13 cellular contexts compared by ENCODE assay signal in genomic region chr1:41617336-41617735, GRCh38.
"Had no signal": no experiment of that assay in that cellular context is flagged by ENCODE, and none has a peak within 500 bp of the region (broad histone marks: within the 10 kb centered on the region; RNA-seq: fewer than 3 reads in every experiment).

No MANE protein-coding gene starts in this region.

- H3K27ac ChIP-seq: foreskin keratinocyte, SJCRH30, WERI-Rb-1 had no signal

- H3K4me3 ChIP-seq: SJCRH30 had no signal

- H3K36me3 ChIP-seq: SJCRH30, WERI-Rb-1 had no signal

- H3K9me3 Mint-ChIP-seq: memory B cell; stimulated activated memory B cell treated with anti-CD40 and anti-IgM and Interleukin-4, amounts not matched to agents 10 μg/mL and 1 μg/mL and 100 μg/mL, for 72 hours; T-cell; T-helper 2 cell treated with Interferon-gamma antibody and Interleukin-4, amounts not matched to agents 5 μg/mL and 100 μg/mL, for 36 hours had no signal

- DNase-seq: activated CD4-positive, CD25-positive, alpha-beta regulatory T cell treated with anti-CD3 and anti-CD28 coated beads, Interleukin-2, amount 50 U/mL, for 72 hours; activated naive CD4-positive, alpha-beta T cell treated with Interleukin-2 at 50 U/mL for 16 hours; activated T-cell treated with anti-CD3 and anti-CD28 coated beads, Interleukin-2, amount 50 U/mL, for 48 hours; cortex of kidney; foreskin keratinocyte; small intestine; stimulated activated CD4-positive, alpha-beta T cell treated with anti-CD3 and anti-CD28 coated beads, Interleukin-15, amount 100 ng/mL, for 24 hours; T-cell; WERI-Rb-1 had no signal

- H3K27me3 ChIP-seq: SJCRH30 had no signal

- H3K9me3 ChIP-seq: SJCRH30 had no signal

- ATAC-seq: foreskin keratinocyte; stimulated activated memory B cell treated with anti-CD40 and anti-IgM and Interleukin-4, amounts not matched to agents 10 μg/mL and 1 μg/mL and 100 μg/mL, for 72 hours; T-cell had no signal

- H3K4me1 ChIP-seq: foreskin keratinocyte had no signal

- H3K4me3 Mint-ChIP-seq: memory B cell; stimulated activated memory B cell treated with anti-CD40 and anti-IgM and Interleukin-4, amounts not matched to agents 10 μg/mL and 1 μg/mL and 100 μg/mL, for 72 hours; T-cell; T-helper 2 cell treated with Interferon-gamma antibody and Interleukin-4, amounts not matched to agents 5 μg/mL and 100 μg/mL, for 36 hours had no signal

- H3K27ac Mint-ChIP-seq: memory B cell; stimulated activated memory B cell treated with anti-CD40 and anti-IgM and Interleukin-4, amounts not matched to agents 10 μg/mL and 1 μg/mL and 100 μg/mL, for 72 hours; T-cell; T-helper 2 cell treated with Interferon-gamma antibody and Interleukin-4, amounts not matched to agents 5 μg/mL and 100 μg/mL, for 36 hours had no signal

- H3K27me3 Mint-ChIP-seq: memory B cell; stimulated activated memory B cell treated with anti-CD40 and anti-IgM and Interleukin-4, amounts not matched to agents 10 μg/mL and 1 μg/mL and 100 μg/mL, for 72 hours; T-cell had no signal
